Comparison of ENCODE assay signal across 34 cellular contexts in the genomic region with DNA sequence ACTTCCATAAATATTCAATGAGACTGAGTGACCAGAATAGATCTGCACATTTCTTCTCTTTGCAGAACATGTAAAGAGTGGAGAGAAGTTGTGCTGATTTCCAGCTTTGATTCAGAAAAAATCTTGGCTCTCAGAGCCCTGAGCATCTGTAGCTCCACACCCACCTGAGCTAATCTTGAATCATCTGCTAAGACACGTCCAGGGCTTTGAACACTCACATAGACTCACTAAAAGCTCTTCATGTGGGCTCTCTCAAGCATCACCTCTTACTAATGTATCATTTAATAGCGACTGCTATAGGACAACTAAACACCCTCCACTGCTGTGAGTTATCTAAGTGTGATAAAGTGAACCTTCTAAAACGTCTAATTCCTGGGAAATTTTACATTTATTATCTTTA.
"Had no signal": no experiment of that assay in that cellular context is flagged by ENCODE, and none has a peak within 500 bp of the region (broad histone marks: within the 10 kb centered on the region; RNA-seq: fewer than 3 reads in every experiment).

No MANE protein-coding gene starts in this region.

- H3K27ac Mint-ChIP-seq: activated CD4-positive, alpha-beta memory T cell treated with anti-CD3 and anti-CD28 coated beads for 36 hours; activated CD4-positive, alpha-beta T cell treated with anti-CD3 and anti-CD28 coated beads for 36 hours; activated CD4-positive, alpha-beta T cell treated with anti-CD3 and anti-CD28 coated beads, Interleukin-2, amount 10 ng/mL, durations not matched to agents 24 days and 14 days; activated CD8-positive, alpha-beta memory T cell treated with anti-CD3 and anti-CD28 coated beads, Interleukin-2, amount 10 ng/mL, durations not matched to agents 7 days and 5 days; activated CD8-positive, alpha-beta T cell treated with anti-CD3 and anti-CD28 coated beads, Interleukin-2, amount 10 ng/mL, durations not matched to agents 7 days and 5 days; activated naive CD4-positive, alpha-beta T cell treated with anti-CD3 and anti-CD28 coated beads for 36 hours; activated naive CD4-positive, alpha-beta T cell treated with anti-CD3 and anti-CD28 coated beads, Interleukin-2, amount 50 U/mL, for 24 hours; activated naive CD8-positive, alpha-beta T cell treated with anti-CD3 and anti-CD28 coated beads for 36 hours; activated naive CD8-positive, alpha-beta T cell treated with anti-CD3 and anti-CD28 coated beads, Interleukin-2, amount 50 U/mL, for 24 hours; activated T-helper 1 cell treated with anti-CD3 and anti-CD28 coated beads, Interleukin-12 subunit alpha, Interleukin-12 subunit beta, Interleukin-2, Interleukin-4 antibody, amounts not matched to agents 30 ng/mL and 10 ng/mL and 1 ng/mL, durations not matched to agents 14 hours and 24 hours and 36 hours; activated T-helper 2 cell treated with anti-CD3 and anti-CD28 coated beads, Interferon-gamma antibody, Interleukin-2, Interleukin-4, amounts not matched to agents 10 μg/mL and 5 μg/mL and 100 μg/mL, durations not matched to agents 14 hours and 24 hours and 36 hours; brain; effector memory CD8-positive, alpha-beta T cell; T-cell; T-helper 1 cell treated with Interleukin-12 subunit alpha and Interleukin-12 subunit beta and Interleukin-4 antibody, amounts not matched to agents 30 μg/mL and 1 μg/mL, for 36 hours; T-helper 2 cell treated with Interferon-gamma antibody and Interleukin-4, amounts not matched to agents 5 μg/mL and 100 μg/mL, for 36 hours had no signal

- DNase-seq: activated CD4-positive, alpha-beta memory T cell treated with anti-CD3 and anti-CD28 coated beads for 36 hours; activated CD4-positive, alpha-beta T cell treated with anti-CD3 and anti-CD28 coated beads for 36 hours; activated CD4-positive, alpha-beta T cell treated with anti-CD3 and anti-CD28 coated beads, Interleukin-2, amount 10 ng/mL, durations not matched to agents 24 days and 14 days; activated CD4-positive, CD25-positive, alpha-beta regulatory T cell; activated CD4-positive, CD25-positive, alpha-beta regulatory T cell treated with anti-CD3 and anti-CD28 coated beads, Interleukin-2, amount 50 U/mL, for 72 hours; activated CD8-positive, alpha-beta memory T cell treated with anti-CD3 and anti-CD28 coated beads, Interleukin-2, amount 10 ng/mL, durations not matched to agents 7 days and 5 days; activated CD8-positive, alpha-beta memory T cell treated with anti-CD3 and anti-CD28 coated beads, Interleukin-2, amount 50 U/mL, for 4 hours; activated CD8-positive, alpha-beta T cell treated with anti-CD3 and anti-CD28 coated beads, Interleukin-2, amount 10 ng/mL, durations not matched to agents 7 days and 5 days; activated effector memory CD4-positive, alpha-beta T cell treated with anti-CD3 and anti-CD28 coated beads, Interleukin-2, amount 50 U/mL, for 16 hours; activated naive CD4-positive, alpha-beta T cell treated with anti-CD3 and anti-CD28 coated beads for 36 hours; activated naive CD8-positive, alpha-beta T cell treated with anti-CD3 and anti-CD28 coated beads for 36 hours; activated naive CD8-positive, alpha-beta T cell treated with anti-CD3 and anti-CD28 coated beads, Interleukin-2, amount 50 U/mL, for 24 hours; activated T-cell treated with anti-CD3 and anti-CD28 coated beads, Interleukin-2, amount 50 U/mL, for 1 hour; activated T-cell treated with anti-CD3 and anti-CD28 coated beads, Interleukin-2, amount 50 U/mL, for 48 hours; adrenal gland; aorta; caudate nucleus; cortex of kidney; dermis blood vessel endothelial cell; effector CD4-positive, alpha-beta T cell; effector memory CD8-positive, alpha-beta T cell; esophagus squamous epithelium; foreskin melanocyte; heart right ventricle; T-cell; T1000 had no signal

- ATAC-seq: activated CD4-positive, alpha-beta T cell treated with anti-CD3 and anti-CD28 coated beads for 36 hours; activated CD8-positive, alpha-beta memory T cell treated with anti-CD3 and anti-CD28 coated beads, Interleukin-2, amount 10 ng/mL, durations not matched to agents 7 days and 5 days; activated CD8-positive, alpha-beta T cell treated with anti-CD3 and anti-CD28 coated beads, Interleukin-2, amount 10 ng/mL, durations not matched to agents 7 days and 5 days; activated naive CD8-positive, alpha-beta T cell treated with anti-CD3 and anti-CD28 coated beads, Interleukin-2, amount 50 U/mL, for 24 hours; effector memory CD8-positive, alpha-beta T cell; gastroesophageal sphincter; heart right ventricle; T-cell had no signal

- H3K27me3 Mint-ChIP-seq: activated CD4-positive, alpha-beta memory T cell treated with anti-CD3 and anti-CD28 coated beads for 36 hours; activated CD4-positive, alpha-beta T cell treated with anti-CD3 and anti-CD28 coated beads for 36 hours; activated CD4-positive, alpha-beta T cell treated with anti-CD3 and anti-CD28 coated beads, Interleukin-2, amount 10 ng/mL, durations not matched to agents 24 days and 14 days; activated CD8-positive, alpha-beta memory T cell treated with anti-CD3 and anti-CD28 coated beads, Interleukin-2, amount 10 ng/mL, durations not matched to agents 7 days and 5 days; activated naive CD8-positive, alpha-beta T cell treated with anti-CD3 and anti-CD28 coated beads for 36 hours; activated naive CD8-positive, alpha-beta T cell treated with anti-CD3 and anti-CD28 coated beads, Interleukin-2, amount 50 U/mL, for 24 hours; brain; effector memory CD8-positive, alpha-beta T cell had no signal

- H3K9me3 Mint-ChIP-seq: activated CD4-positive, alpha-beta memory T cell treated with anti-CD3 and anti-CD28 coated beads for 36 hours; activated CD4-positive, alpha-beta T cell treated with anti-CD3 and anti-CD28 coated beads, Interleukin-2, amount 10 ng/mL, durations not matched to agents 24 days and 14 days; activated naive CD4-positive, alpha-beta T cell treated with anti-CD3 and anti-CD28 coated beads for 36 hours; activated naive CD4-positive, alpha-beta T cell treated with anti-CD3 and anti-CD28 coated beads, Interleukin-2, amount 50 U/mL, for 24 hours; activated naive CD8-positive, alpha-beta T cell treated with anti-CD3 and anti-CD28 coated beads for 36 hours; activated naive CD8-positive, alpha-beta T cell treated with anti-CD3 and anti-CD28 coated beads, Interleukin-2, amount 50 U/mL, for 24 hours; activated T-helper 1 cell treated with anti-CD3 and anti-CD28 coated beads, Interleukin-12 subunit alpha, Interleukin-12 subunit beta, Interleukin-2, Interleukin-4 antibody, amounts not matched to agents 30 ng/mL and 10 ng/mL and 1 ng/mL, durations not matched to agents 14 hours and 24 hours and 36 hours; activated T-helper 2 cell treated with anti-CD3 and anti-CD28 coated beads, Interferon-gamma antibody, Interleukin-2, Interleukin-4, amounts not matched to agents 10 μg/mL and 5 μg/mL and 100 μg/mL, durations not matched to agents 14 hours and 24 hours and 36 hours; T-helper 1 cell treated with Interleukin-12 subunit alpha and Interleukin-12 subunit beta and Interleukin-4 antibody, amounts not matched to agents 30 μg/mL and 1 μg/mL, for 36 hours; T-helper 2 cell treated with Interferon-gamma antibody and Interleukin-4, amounts not matched to agents 5 μg/mL and 100 μg/mL, for 36 hours had no signal

- H3K4me1 ChIP-seq: adrenal gland, esophagus squamous epithelium, gastroesophageal sphincter, heart right ventricle had no signal

- H3K27me3 ChIP-seq: esophagus squamous epithelium, gastroesophageal sphincter, heart right ventricle had no signal

- H3K9me3 ChIP-seq: adrenal gland, esophagus squamous epithelium, gastroesophageal sphincter, heart right ventricle had no signal

- H3K27ac ChIP-seq: adrenal gland, epithelial cell of prostate, esophagus squamous epithelium, gastroesophageal sphincter, heart right ventricle had no signal

- H3K4me3 Mint-ChIP-seq: activated CD4-positive, alpha-beta memory T cell treated with anti-CD3 and anti-CD28 coated beads for 36 hours; activated CD4-positive, alpha-beta T cell treated with anti-CD3 and anti-CD28 coated beads for 36 hours; activated CD4-positive, alpha-beta T cell treated with anti-CD3 and anti-CD28 coated beads, Interleukin-2, amount 10 ng/mL, durations not matched to agents 24 days and 14 days; activated CD8-positive, alpha-beta memory T cell treated with anti-CD3 and anti-CD28 coated beads, Interleukin-2, amount 10 ng/mL, durations not matched to agents 7 days and 5 days; activated CD8-positive, alpha-beta T cell treated with anti-CD3 and anti-CD28 coated beads, Interleukin-2, amount 10 ng/mL, durations not matched to agents 7 days and 5 days; activated naive CD4-positive, alpha-beta T cell treated with anti-CD3 and anti-CD28 coated beads for 36 hours; activated naive CD4-positive, alpha-beta T cell treated with anti-CD3 and anti-CD28 coated beads, Interleukin-2, amount 50 U/mL, for 24 hours; activated naive CD8-positive, alpha-beta T cell treated with anti-CD3 and anti-CD28 coated beads for 36 hours; activated naive CD8-positive, alpha-beta T cell treated with anti-CD3 and anti-CD28 coated beads, Interleukin-2, amount 50 U/mL, for 24 hours; activated T-helper 1 cell treated with anti-CD3 and anti-CD28 coated beads, Interleukin-12 subunit alpha, Interleukin-12 subunit beta, Interleukin-2, Interleukin-4 antibody, amounts not matched to agents 30 ng/mL and 10 ng/mL and 1 ng/mL, durations not matched to agents 14 hours and 24 hours and 36 hours; brain; effector memory CD8-positive, alpha-beta T cell; T-cell; T-helper 1 cell treated with Interleukin-12 subunit alpha and Interleukin-12 subunit beta and Interleukin-4 antibody, amounts not matched to agents 30 μg/mL and 1 μg/mL, for 36 hours; T-helper 2 cell treated with Interferon-gamma antibody and Interleukin-4, amounts not matched to agents 5 μg/mL and 100 μg/mL, for 36 hours had no signal

- H3K36me3 ChIP-seq: adrenal gland, esophagus squamous epithelium, gastroesophageal sphincter, heart right ventricle had no signal

- H3K4me1 Mint-ChIP-seq: activated CD4-positive, alpha-beta T cell treated with anti-CD3 and anti-CD28 coated beads for 36 hours; activated CD4-positive, alpha-beta T cell treated with anti-CD3 and anti-CD28 coated beads, Interleukin-2, amount 10 ng/mL, durations not matched to agents 24 days and 14 days; activated CD8-positive, alpha-beta memory T cell treated with anti-CD3 and anti-CD28 coated beads, Interleukin-2, amount 10 ng/mL, durations not matched to agents 7 days and 5 days; activated naive CD4-positive, alpha-beta T cell treated with anti-CD3 and anti-CD28 coated beads, Interleukin-2, amount 50 U/mL, for 24 hours; activated naive CD8-positive, alpha-beta T cell treated with anti-CD3 and anti-CD28 coated beads for 36 hours; activated naive CD8-positive, alpha-beta T cell treated with anti-CD3 and anti-CD28 coated beads, Interleukin-2, amount 50 U/mL, for 24 hours; brain; T-cell had no signal

- H3K36me3 Mint-ChIP-seq: activated CD4-positive, alpha-beta memory T cell treated with anti-CD3 and anti-CD28 coated beads for 36 hours; activated CD8-positive, alpha-beta memory T cell treated with anti-CD3 and anti-CD28 coated beads, Interleukin-2, amount 10 ng/mL, durations not matched to agents 7 days and 5 days; activated naive CD4-positive, alpha-beta T cell treated with anti-CD3 and anti-CD28 coated beads, Interleukin-2, amount 50 U/mL, for 24 hours; activated naive CD8-positive, alpha-beta T cell treated with anti-CD3 and anti-CD28 coated beads for 36 hours; brain; T-cell had no signal

- H3K4me3 ChIP-seq: adrenal gland, esophagus squamous epithelium, gastroesophageal sphincter, heart right ventricle had no signal
